ENCODE assay signal across 12 cellular contexts in genomic region chr19:51002542-51003311, GRCh38. TPM values are rescaled to one million over a fixed set of nuclear protein-coding genes. Genes with fewer than 3 reads are reported as not detected.
DNase-seq lines count a peak whose midpoint lies in the region; ATAC-seq and TF ChIP-seq lines count a peak whose summit lies in the region.
"Had no signal": no experiment of that assay in that cellular context is flagged by ENCODE, and none has a peak within 500 bp of the region (broad histone marks: within the 10 kb centered on the region; RNA-seq: fewer than 3 reads in every experiment).

No MANE protein-coding gene starts in this region.

- no peak overlapping the region for H2AFZ ChIP-seq in Karpas-422 (ENCODE audit: low read length)

- TF ChIP-seq CTCF in nephron progenitor cell (IDR thresholded peaks at IDR 0.05) = no peak

- no peaks in the 10 kb centered on the region for H3K9me3 Mint-ChIP-seq in activated naive CD8-positive, alpha-beta T cell treated with anti-CD3 and anti-CD28 coated beads, Interleukin-2, amount 50 U/mL, for 24 hours
- no peaks in the 10 kb centered on the region for H3K9me3 Mint-ChIP-seq in nephron progenitor cell
- H3K9me3 Mint-ChIP-seq: T-helper 1 cell treated with Interleukin-12 subunit alpha and Interleukin-12 subunit beta and Interleukin-4 antibody, amounts not matched to agents 30 μg/mL and 1 μg/mL, for 36 hours had no signal

- no peak overlapping the region for H3K4me3 Mint-ChIP-seq in activated naive CD8-positive, alpha-beta T cell treated with anti-CD3 and anti-CD28 coated beads, Interleukin-2, amount 50 U/mL, for 24 hours
- peak overlapping the region; percentile 56 for H3K4me3 Mint-ChIP-seq in nephron progenitor cell
- H3K4me3 Mint-ChIP-seq: T-helper 1 cell treated with Interleukin-12 subunit alpha and Interleukin-12 subunit beta and Interleukin-4 antibody, amounts not matched to agents 30 μg/mL and 1 μg/mL, for 36 hours had no signal

- H3K4me1 Mint-ChIP-seq in activated naive CD8-positive, alpha-beta T cell treated with anti-CD3 and anti-CD28 coated beads, Interleukin-2, amount 50 U/mL, for 24 hours = no peaks in the 10 kb centered on the region
- peaks cover 58% of the 10 kb centered on the region for H3K4me1 Mint-ChIP-seq in nephron progenitor cell

- no peaks in the 10 kb centered on the region for H4K20me1 ChIP-seq in Karpas-422 (ENCODE audit: insufficient read depth, low read depth, low read length)

- no peak overlapping the region for H3K4me3 ChIP-seq in Karpas-422 (ENCODE audit: low read length)

- H3K4me1 ChIP-seq in Karpas-422 (ENCODE audit: low read length) = no peaks in the 10 kb centered on the region

- H3K27me3 ChIP-seq in Karpas-422 (ENCODE audit: low read length) = no peaks in the 10 kb centered on the region

- H3K27ac Mint-ChIP-seq in activated naive CD8-positive, alpha-beta T cell treated with anti-CD3 and anti-CD28 coated beads, Interleukin-2, amount 50 U/mL, for 24 hours = no peak overlapping the region
- peak overlapping the region; percentile 95 for H3K27ac Mint-ChIP-seq in nephron progenitor cell
- H3K27ac Mint-ChIP-seq: T-helper 1 cell treated with Interleukin-12 subunit alpha and Interleukin-12 subunit beta and Interleukin-4 antibody, amounts not matched to agents 30 μg/mL and 1 μg/mL, for 36 hours had no signal

- H3K4me2 ChIP-seq in Karpas-422 (ENCODE audit: low read depth, low read length, poor library complexity, severe bottlenecking) = no peak overlapping the region

- H3K9ac ChIP-seq in Karpas-422 (ENCODE audit: low read length) = no peak overlapping the region

- H3K27me3 Mint-ChIP-seq in activated naive CD8-positive, alpha-beta T cell treated with anti-CD3 and anti-CD28 coated beads, Interleukin-2, amount 50 U/mL, for 24 hours = peaks cover 50% of the 10 kb centered on the region
- H3K27me3 Mint-ChIP-seq in nephron progenitor cell (ENCODE audit: low read depth, poor library complexity) = peaks cover 66% of the 10 kb centered on the region

- no peaks in the 10 kb centered on the region for H3K79me2 ChIP-seq in Karpas-422 (ENCODE audit: low read length)

- H3K36me3 ChIP-seq in Karpas-422 (ENCODE audit: insufficient read depth, low read length) = no peaks in the 10 kb centered on the region

- H3K27ac ChIP-seq in Karpas-422 (ENCODE audit: low read length) = no peak overlapping the region
- H3K27ac ChIP-seq: 22Rv1, HL-60 had no signal

- H3K36me3 Mint-ChIP-seq in activated naive CD8-positive, alpha-beta T cell treated with anti-CD3 and anti-CD28 coated beads, Interleukin-2, amount 50 U/mL, for 24 hours (ENCODE audit: low read depth) = no peaks in the 10 kb centered on the region
- no peaks in the 10 kb centered on the region for H3K36me3 Mint-ChIP-seq in nephron progenitor cell (ENCODE audit: low read depth)

- DNase-seq in DMS53 (lab: John Stamatoyannopoulos, UW) (peak; percentile 46), DMS53 treated with DMSO at 0.1 percent for 48 hours (lab: John Stamatoyannopoulos, UW; ENCODE audit: unreplicated experiment) (no peak), Karpas-422 (peak; percentile 76), nephron progenitor cell (peak; percentile 68), NCI-H1694 (lab: John Stamatoyannopoulos, UW) (no peak)
- DNase-seq in activated naive CD8-positive, alpha-beta T cell treated with anti-CD3 and anti-CD28 coated beads, Interleukin-2, amount 50 U/mL, for 24 hours = peak; percentile 16
- DNase-seq: midbrain had no signal

- H3K9me3 ChIP-seq in Karpas-422 (ENCODE audit: low read length) = no peaks in the 10 kb centered on the region

- H3K9me2 ChIP-seq in Karpas-422 (replicated peaks; ENCODE audit: insufficient read depth, low read length) = no peaks in the 10 kb centered on the region

- ATAC-seq in activated naive CD8-positive, alpha-beta T cell treated with anti-CD3 and anti-CD28 coated beads, Interleukin-2, amount 50 U/mL, for 24 hours = peak; percentile 24
- ATAC-seq in GM21423 (IDR thresholded peaks at IDR 0.05; ENCODE audit: unreplicated experiment) = no peak
- no peak for ATAC-seq in HG02571 (IDR thresholded peaks at IDR 0.05; ENCODE audit: unreplicated experiment)

RNA-seq across cellular contexts. Expression of gene KLK8, which starts 1.3 kb away (rescaled TPM):
- total RNA-seq in Karpas-422 (2014; rRNA removed; shearing (Covaris generic); ENCODE audit: low replicate concordance) = not detected in 2 replicates

RNA-seq across cellular contexts. Expression of gene KLK10, which starts 16.8 kb away (rescaled TPM):
- not detected in 2 replicates for total RNA-seq in Karpas-422 (2014; rRNA removed; shearing (Covaris generic); ENCODE audit: low replicate concordance)

RNA-seq across cellular contexts. Expression of gene KLK7, which starts 19.0 kb away (rescaled TPM):
- not detected in 2 replicates for total RNA-seq in Karpas-422 (2014; rRNA removed; shearing (Covaris generic); ENCODE audit: low replicate concordance)

RNA-seq across cellular contexts. Expression of gene KLK11, which starts 23.7 kb away (rescaled TPM):
- not detected in 2 replicates for total RNA-seq in Karpas-422 (2014; rRNA removed; shearing (Covaris generic); ENCODE audit: low replicate concordance)

RNA-seq across cellular contexts. Expression of gene KLK12, which starts 32.1 kb away (rescaled TPM):
- not detected in 2 replicates for total RNA-seq in Karpas-422 (2014; rRNA removed; shearing (Covaris generic); ENCODE audit: low replicate concordance)

Comparison
In these comparisons a context has a peak if more than half of its experiments do, and no peak if none do; other contexts are left out.
1. DNase-seq: peak in DMS53 (single experiment), Karpas-422 (single experiment), activated naive CD8-positive, alpha-beta T cell treated with anti-CD3 and anti-CD28 coated beads, Interleukin-2, amount 50 U/mL, for 24 hours (single experiment) and nephron progenitor cell (single experiment); none in DMS53 treated with DMSO at 0.1 percent for 48 hours (single experiment) and NCI-H1694 (single experiment).